In the genomic region with DNA sequence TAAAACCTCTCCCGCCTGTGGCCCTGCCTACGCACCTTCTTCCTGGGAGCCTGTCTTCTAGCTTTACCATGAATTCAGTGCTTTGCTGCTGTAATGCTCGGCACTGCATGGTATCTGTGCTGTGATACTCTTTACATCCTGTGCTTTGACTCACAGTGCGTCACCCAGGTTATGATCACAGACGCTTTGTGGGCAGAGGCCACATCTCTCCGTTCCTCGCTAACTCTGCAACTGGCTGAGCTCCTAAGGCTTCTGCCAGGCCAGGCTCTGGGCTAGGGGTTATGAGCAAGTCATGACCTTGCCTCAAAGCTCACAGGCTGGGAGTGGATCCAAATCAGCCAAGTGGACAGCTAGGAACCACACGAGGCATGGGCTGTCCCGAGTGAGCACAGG, we compare ENCODE assay signal across 1 cellular context.
TF ChIP-seq lines count a peak whose summit lies in the region.

No MANE protein-coding gene starts in this region.

TF ChIP-seq in IMR-90, 13 proteins besides CTCF, POLR2A, EP300 and RAD21:
- TF ChIP-seq MXI1 (IDR thresholded peaks at IDR 0.05; ENCODE audit: borderline replicate concordance, low read depth, low read length) = no peak
- TF ChIP-seq MAZ (IDR thresholded peaks at IDR 0.05; ENCODE audit: borderline replicate concordance, low read depth, low read length) = peak; percentile 6; the same call in 1 of the 2 replicates
- TF ChIP-seq SMC3 (IDR thresholded peaks at IDR 0.05; ENCODE audit: low read depth, low read length) = 0 out of 2 replicates have a peak, but pooled peaks have one; percentile 22
- no peak for TF ChIP-seq NFE2L2 (IDR thresholded peaks at IDR 0.05; ENCODE audit: low read depth, low read length)
- TF ChIP-seq FOS (IDR thresholded peaks at IDR 0.05; ENCODE audit: low read depth, low read length) = peak; percentile 75
- peak; percentile 24; the same call in 1 of the 2 replicates for TF ChIP-seq BHLHE40 (IDR thresholded peaks at IDR 0.05; ENCODE audit: low read depth, low read length)
- TF ChIP-seq CEBPB (IDR thresholded peaks at IDR 0.05; ENCODE audit: low read depth, low read length) = peak; percentile 27; the same call in 1 of the 2 replicates
TF ChIP-seq in IMR-90: peak in this region for 5.
